Comparison of ENCODE assay signal across 24 cellular contexts in genomic region chr16:48282636-48283263, GRCh38. TPM values are rescaled to one million over a fixed set of nuclear protein-coding genes. Genes with fewer than 3 reads are reported as not detected.
DNase-seq lines count a peak whose midpoint lies in the region; ATAC-seq and TF ChIP-seq lines count a peak whose summit lies in the region.
"Had no signal": no experiment of that assay in that cellular context is flagged by ENCODE, and none has a peak within 500 bp of the region (broad histone marks: within the 10 kb centered on the region; RNA-seq: fewer than 3 reads in every experiment).

No MANE protein-coding gene starts in this region.

- H3K27ac ChIP-seq in liver (ENCODE audit: low read depth in 1 of 2, low read length in 2 of 2) (no peak overlapping the region), thoracic aorta (peak overlapping the region in 1 of 2 donors; percentile 3)
- H3K27ac ChIP-seq: BLaER1, body of pancreas had no signal

- TF ChIP-seq RAD21 in liver (IDR thresholded peaks at IDR 0.05), result no peak

- H3K4me1 Mint-ChIP-seq in activated naive CD4-positive, alpha-beta T cell treated with anti-CD3 and anti-CD28 coated beads, Interleukin-2, amount 50 U/mL, for 24 hours, result peaks cover 28% of the 10 kb centered on the region
- H3K4me1 Mint-ChIP-seq: neural crest cell had no signal

- H3K9me3 Mint-ChIP-seq in activated naive CD4-positive, alpha-beta T cell treated with anti-CD3 and anti-CD28 coated beads, Interleukin-2, amount 50 U/mL, for 24 hours, result no peaks in the 10 kb centered on the region

- peaks cover 0 to 4% (median 0%) of the 10 kb centered on the region in 4 donors for H3K9me3 ChIP-seq in liver (ENCODE audit: control insufficient read depth in 4 of 4, low read length in 3 of 4)
- H3K9me3 ChIP-seq in thoracic aorta, result peaks cover 7% of the 10 kb centered on the region

- H3K27me3 ChIP-seq in liver (ENCODE audit: control insufficient read depth in 4 of 4, insufficient read depth in 4 of 4, low read length in 3 of 4), result no peaks in the 10 kb centered on the region
- no peaks in the 10 kb centered on the region for H3K27me3 ChIP-seq in thoracic aorta (replicated peaks; ENCODE audit: insufficient read depth)
- H3K27me3 ChIP-seq: BLaER1, body of pancreas had no signal

- ATAC-seq in thoracic aorta (ENCODE audit: insufficient number of reproducible peaks, low FRiP score, low read depth) (no peak), HG02678 (IDR thresholded peaks at IDR 0.05; ENCODE audit: unreplicated experiment) (no peak), HG03139 (IDR thresholded peaks at IDR 0.05; ENCODE audit: unreplicated experiment) (no peak)
- ATAC-seq: body of pancreas had no signal

- WGBS in liver, result 85% methylated on average over 2 of the region's 2 CpGs

- TF ChIP-seq CTCF in fibroblast of pulmonary artery (IDR thresholded peaks at IDR 0.05; ENCODE audit: low read length, missing control alignments) (no peak), liver (IDR thresholded peaks at IDR 0.05; ENCODE audit: low read depth, low read length, missing input control) (no peak), thoracic aorta (IDR thresholded peaks at IDR 0.05) (no peak)

- H3K36me3 Mint-ChIP-seq in activated naive CD4-positive, alpha-beta T cell treated with anti-CD3 and anti-CD28 coated beads, Interleukin-2, amount 50 U/mL, for 24 hours, result peaks cover 56% of the 10 kb centered on the region

- no peaks in the 10 kb centered on the region for H3K27me3 Mint-ChIP-seq in activated naive CD4-positive, alpha-beta T cell treated with anti-CD3 and anti-CD28 coated beads, Interleukin-2, amount 50 U/mL, for 24 hours

- peaks cover 0 to 5% (median 2%) of the 10 kb centered on the region in 4 donors for H3K4me1 ChIP-seq in liver (ENCODE audit: control insufficient read depth in 4 of 4, insufficient read depth in 4 of 4, low read length in 3 of 4)
- peaks cover 14 to 21% of the 10 kb centered on the region in 2 donors for H3K4me1 ChIP-seq in thoracic aorta (ENCODE audit: control insufficient read depth in 1 of 2, low read depth in 2 of 2)

- no peak overlapping the region for H3K4me3 Mint-ChIP-seq in activated naive CD4-positive, alpha-beta T cell treated with anti-CD3 and anti-CD28 coated beads, Interleukin-2, amount 50 U/mL, for 24 hours
- H3K4me3 Mint-ChIP-seq: neural crest cell had no signal

- H3K4me3 ChIP-seq in fibroblast of pulmonary artery (replicated peaks; ENCODE audit: low read depth, low read length) (no peak overlapping the region), liver (ENCODE audit: low read depth in 1 of 3, low read length in 3 of 3) (no peak overlapping the region), thoracic aorta (peak overlapping the region; percentile 33)
- H3K4me3 ChIP-seq: BLaER1, body of pancreas had no signal

- peak overlapping the region; percentile 3 for H3K27ac Mint-ChIP-seq in activated naive CD4-positive, alpha-beta T cell treated with anti-CD3 and anti-CD28 coated beads, Interleukin-2, amount 50 U/mL, for 24 hours

- H3K9ac ChIP-seq in liver (ENCODE audit: low read depth in 1 of 2, low read length in 2 of 2), result no peak overlapping the region
- H3K9ac ChIP-seq: BLaER1 had no signal

- peaks cover 4 to 43% (median 19%) of the 10 kb centered on the region in 4 donors for H3K36me3 ChIP-seq in liver (ENCODE audit: control insufficient read depth in 4 of 4, insufficient read depth in 3 of 4, low read depth in 1 of 4, low read length in 3 of 4)
- H3K36me3 ChIP-seq in thoracic aorta, result peaks cover 10% of the 10 kb centered on the region

- no peak for DNase-seq in activated naive CD4-positive, alpha-beta T cell treated with Interleukin-2 at 50 U/mL for 16 hours
- DNase-seq in fibroblast of pulmonary artery (ENCODE audit: low read depth) (peak; percentile 27), thoracic aorta (ENCODE audit: low spot score) (no peak), SKM-1 treated with dmso at 0.1 percent for 144 hours (lab: John Stamatoyannopoulos, UW; ENCODE audit: unreplicated experiment) (no peak)
- DNase-seq: activated CD4-positive, alpha-beta T cell treated with anti-CD3 and anti-CD28 coated beads for 48 hours; activated CD8-positive, alpha-beta memory T cell treated with anti-CD3 and anti-CD28 coated beads, Interleukin-2, amount 50 U/mL, for 48 hours; body of pancreas; DMS153; erythroblast; GOT3; mesenchymal stem cell; NCI-H1436 treated with DMSO at 0.1 percent for 48 hours; NCI-H446; RPMI8226; trophoblast cell had no signal

TF ChIP-seq in liver, 16 proteins besides CTCF, POLR2A, EP300 and RAD21:
- peak; percentile 23 for TF ChIP-seq NR2F2 (IDR thresholded peaks at IDR 0.05)
- TF ChIP-seq SP1 (IDR thresholded peaks at IDR 0.05), result peak; percentile 7
- TF ChIP-seq GABPA (IDR thresholded peaks at IDR 0.05 in 1 of 2, conservative IDR thresholded peaks at IDR 0.05 in 1 of 2), result no peak

RNA-seq across cellular contexts. Expression of gene ABCC11, which starts 35.4 kb away (rescaled TPM):
- total RNA-seq in liver, result 10 to 100 TPM in 1 of 2 donors, 1 to 10 TPM in 1; 1.4 to 22.3 TPM
- 1 to 10 TPM; 2.5 to 2.8 TPM for polyA plus RNA-seq in liver
- not detected for total RNA-seq in thoracic aorta
- total RNA-seq: dermis microvascular lymphatic vessel endothelial cell, M059J, pulmonary artery endothelial cell had no signal

RNA-seq across cellular contexts. Expression of gene LONP2, which starts 38.6 kb away (rescaled TPM):
- total RNA-seq in liver, result 100 to 1,000 TPM in 1 of 2 donors, 10 to 100 TPM in 1; 30.0 to 304 TPM
- 10 to 100 TPM; 50.6 to 55.0 TPM for polyA plus RNA-seq in liver
- 10 to 100 TPM; 55.1 to 67.0 TPM for total RNA-seq in thoracic aorta
